In genomic region chr11:13784441-13784840, GRCh38 we compare ENCODE assay signal across 19 cellular contexts.
"Had no signal": no experiment of that assay in that cellular context is flagged by ENCODE, and none has a peak within 500 bp of the region (broad histone marks: within the 10 kb centered on the region; RNA-seq: fewer than 3 reads in every experiment).

No MANE protein-coding gene starts in this region.

- H3K4me1 Mint-ChIP-seq: IgD-negative memory B cell had no signal

- H3K27ac ChIP-seq: HL-60, KMS-11, RWPE1 had no signal

- DNase-seq: Kasumi-1, MM.1S, NCI-H1436, NCI-H187, NCI-H2081 treated with DMSO at 0.1 percent for 48 hours, NCI-H2171, NCI-H226, NCI-H510A, NCI-H524 treated with DMSO at 0.1 percent for 48 hours, PC-3, SHP77, SK-N-SH, SW 1271 had no signal

- H3K4me3 Mint-ChIP-seq: IgD-negative memory B cell had no signal

- ATAC-seq: K562, Panc1, PC-3 had no signal

- H3K4me3 ChIP-seq: K562 had no signal

- H3K36me3 Mint-ChIP-seq: IgD-negative memory B cell had no signal

- H3K9me2 ChIP-seq: SK-N-SH had no signal

- H3K9me3 ChIP-seq: SK-N-SH had no signal

- H3K4me2 ChIP-seq: KMS-11, SK-N-SH had no signal

- H3K9me3 Mint-ChIP-seq: IgD-negative memory B cell had no signal
